ENCODE assay signal across 38 cellular contexts in genomic region chr4:28536124-28536523, GRCh38.
"Had no signal": no experiment of that assay in that cellular context is flagged by ENCODE, and none has a peak within 500 bp of the region (broad histone marks: within the 10 kb centered on the region; RNA-seq: fewer than 3 reads in every experiment).

No MANE protein-coding gene starts in this region.

- H3K9me3 Mint-ChIP-seq: activated CD4-positive, alpha-beta T cell treated with anti-CD3 and anti-CD28 coated beads, Interleukin-2, amount 10 ng/mL, durations not matched to agents 7 days and 5 days; activated naive CD4-positive, alpha-beta T cell treated with anti-CD3 and anti-CD28 coated beads, Interleukin-2, amount 10 ng/mL, durations not matched to agents 7 days and 5 days; activated naive CD8-positive, alpha-beta T cell treated with anti-CD3 and anti-CD28 coated beads, Interleukin-2, amount 10 ng/mL, durations not matched to agents 7 days and 5 days; activated naive CD8-positive, alpha-beta T cell treated with anti-CD3 and anti-CD28 coated beads, Interleukin-2, amount 50 U/mL, for 24 hours had no signal

- H3K9me3 ChIP-seq: ascending aorta had no signal

- H3K27me3 Mint-ChIP-seq: activated CD4-positive, alpha-beta memory T cell treated with anti-CD3 and anti-CD28 coated beads, Interleukin-2, amount 10 ng/mL, durations not matched to agents 7 days and 5 days; activated CD4-positive, alpha-beta T cell treated with anti-CD3 and anti-CD28 coated beads for 36 hours; activated CD4-positive, alpha-beta T cell treated with anti-CD3 and anti-CD28 coated beads, Interleukin-2, amount 10 ng/mL, durations not matched to agents 7 days and 5 days; activated CD8-positive, alpha-beta memory T cell treated with anti-CD3 and anti-CD28 coated beads, Interleukin-2, amount 10 ng/mL, durations not matched to agents 7 days and 5 days; activated naive CD4-positive, alpha-beta T cell treated with anti-CD3 and anti-CD28 coated beads, Interleukin-2, amount 10 ng/mL, durations not matched to agents 7 days and 5 days; activated naive CD4-positive, alpha-beta T cell treated with anti-CD3 and anti-CD28 coated beads, Interleukin-2, amount 50 U/mL, for 24 hours; activated naive CD8-positive, alpha-beta T cell; activated naive CD8-positive, alpha-beta T cell treated with anti-CD3 and anti-CD28 coated beads, Interleukin-2, amount 10 ng/mL, durations not matched to agents 7 days and 5 days; activated naive CD8-positive, alpha-beta T cell treated with anti-CD3 and anti-CD28 coated beads, Interleukin-2, amount 50 U/mL, for 24 hours; activated T-cell treated with anti-CD3 and anti-CD28 coated beads, Interleukin-2, amount 50 U/mL, for 24 hours; brain; central memory CD8-positive, alpha-beta T cell had no signal

- ATAC-seq: activated CD4-positive, alpha-beta T cell treated with anti-CD3 and anti-CD28 coated beads for 36 hours; activated CD4-positive, CD25-positive, alpha-beta regulatory T cell treated with anti-CD3 and anti-CD28 coated beads, Interleukin-2, amount 50 U/mL, for 24 hours; activated CD8-positive, alpha-beta memory T cell treated with anti-CD3 and anti-CD28 coated beads, Interleukin-2, amount 10 ng/mL, durations not matched to agents 7 days and 5 days; activated CD8-positive, alpha-beta T cell treated with anti-CD3 and anti-CD28 coated beads, Interleukin-2, amount 10 ng/mL, durations not matched to agents 7 days and 5 days; activated naive CD8-positive, alpha-beta T cell treated with anti-CD3 and anti-CD28 coated beads, Interleukin-2, amount 50 U/mL, for 24 hours; WTC11 had no signal

- DNase-seq: activated CD4-positive, alpha-beta memory T cell treated with anti-CD3 and anti-CD28 coated beads, Interleukin-2, amount 10 ng/mL, durations not matched to agents 7 days and 5 days; activated CD4-positive, alpha-beta T cell treated with anti-CD3 and anti-CD28 coated beads for 1 hour; activated CD4-positive, alpha-beta T cell treated with anti-CD3 and anti-CD28 coated beads for 36 hours; activated CD4-positive, alpha-beta T cell treated with anti-CD3 and anti-CD28 coated beads for 48 hours; activated CD4-positive, alpha-beta T cell treated with anti-CD3 and anti-CD28 coated beads, Interleukin-2, amount 10 ng/mL, durations not matched to agents 7 days and 5 days; activated CD4-positive, alpha-beta T cell treated with anti-CD3 and anti-CD28 coated beads, Interleukin-2, amount 50 U/mL, for 48 hours; activated CD4-positive, CD25-positive, alpha-beta regulatory T cell; activated CD8-positive, alpha-beta memory T cell treated with anti-CD3 and anti-CD28 coated beads for 24 hours; activated CD8-positive, alpha-beta memory T cell treated with anti-CD3 and anti-CD28 coated beads, Interleukin-2, amount 10 ng/mL, durations not matched to agents 7 days and 5 days; activated CD8-positive, alpha-beta memory T cell treated with anti-CD3 and anti-CD28 coated beads, Interleukin-2, amount 50 U/mL, for 48 hours; activated CD8-positive, alpha-beta T cell treated with anti-CD3 and anti-CD28 coated beads, Interleukin-2, amount 10 ng/mL, durations not matched to agents 7 days and 5 days; activated effector memory CD4-positive, alpha-beta T cell treated with Interleukin-2 at 50 U/mL for 16 hours; activated gamma-delta T cell; activated naive CD4-positive, alpha-beta T cell treated with anti-CD3 and anti-CD28 coated beads, Interleukin-2, amount 10 ng/mL, durations not matched to agents 7 days and 5 days; activated naive CD4-positive, alpha-beta T cell treated with Interleukin-2 at 50 U/mL for 16 hours; activated naive CD8-positive, alpha-beta T cell treated with anti-CD3 and anti-CD28 coated beads, Interleukin-2, amount 10 ng/mL, durations not matched to agents 7 days and 5 days; activated naive CD8-positive, alpha-beta T cell treated with anti-CD3 and anti-CD28 coated beads, Interleukin-2, amount 50 U/mL, for 24 hours; activated T-cell treated with anti-CD3 and anti-CD28 coated beads, Interleukin-2, amount 50 U/mL, for 24 hours; activated T-cell treated with anti-CD3 and anti-CD28 coated beads, Interleukin-2, amount 50 U/mL, for 48 hours; amygdala; anterior cingulate cortex; caudate nucleus; cerebellar nuclear complex; T-helper 1 cell; T-helper 2 cell; T-helper 9 cell; WERI-Rb-1 had no signal

- H3K36me3 Mint-ChIP-seq: activated CD8-positive, alpha-beta memory T cell treated with anti-CD3 and anti-CD28 coated beads, Interleukin-2, amount 10 ng/mL, durations not matched to agents 7 days and 5 days; activated naive CD4-positive, alpha-beta T cell treated with anti-CD3 and anti-CD28 coated beads, Interleukin-2, amount 10 ng/mL, durations not matched to agents 7 days and 5 days; activated naive CD4-positive, alpha-beta T cell treated with anti-CD3 and anti-CD28 coated beads, Interleukin-2, amount 50 U/mL, for 24 hours; activated naive CD8-positive, alpha-beta T cell; activated naive CD8-positive, alpha-beta T cell treated with anti-CD3 and anti-CD28 coated beads, Interleukin-2, amount 10 ng/mL, durations not matched to agents 7 days and 5 days; brain; WTC11 had no signal

- H3K27ac ChIP-seq: ascending aorta, cardiac muscle cell, WERI-Rb-1 had no signal

- H3K36me3 ChIP-seq: ascending aorta, cardiac muscle cell, WERI-Rb-1 had no signal

- H3K4me3 ChIP-seq: ascending aorta, cardiac muscle cell had no signal

- H3K4me3 Mint-ChIP-seq: activated CD4-positive, alpha-beta memory T cell treated with anti-CD3 and anti-CD28 coated beads, Interleukin-2, amount 10 ng/mL, durations not matched to agents 7 days and 5 days; activated CD4-positive, alpha-beta T cell treated with anti-CD3 and anti-CD28 coated beads for 36 hours; activated CD4-positive, alpha-beta T cell treated with anti-CD3 and anti-CD28 coated beads, Interleukin-2, amount 10 ng/mL, durations not matched to agents 7 days and 5 days; activated CD8-positive, alpha-beta memory T cell treated with anti-CD3 and anti-CD28 coated beads, Interleukin-2, amount 10 ng/mL, durations not matched to agents 7 days and 5 days; activated CD8-positive, alpha-beta T cell treated with anti-CD3 and anti-CD28 coated beads, Interleukin-2, amount 10 ng/mL, durations not matched to agents 7 days and 5 days; activated naive CD4-positive, alpha-beta T cell treated with anti-CD3 and anti-CD28 coated beads, Interleukin-2, amount 10 ng/mL, durations not matched to agents 7 days and 5 days; activated naive CD4-positive, alpha-beta T cell treated with anti-CD3 and anti-CD28 coated beads, Interleukin-2, amount 50 U/mL, for 24 hours; activated naive CD8-positive, alpha-beta T cell; activated naive CD8-positive, alpha-beta T cell treated with anti-CD3 and anti-CD28 coated beads, Interleukin-2, amount 10 ng/mL, durations not matched to agents 7 days and 5 days; activated naive CD8-positive, alpha-beta T cell treated with anti-CD3 and anti-CD28 coated beads, Interleukin-2, amount 50 U/mL, for 24 hours; activated T-cell treated with anti-CD3 and anti-CD28 coated beads, Interleukin-2, amount 50 U/mL, for 24 hours; brain; central memory CD8-positive, alpha-beta T cell; T-helper 1 cell treated with Interleukin-12 subunit alpha and Interleukin-12 subunit beta and Interleukin-4 antibody, amounts not matched to agents 30 μg/mL and 1 μg/mL, for 36 hours; T-helper 2 cell treated with Interferon-gamma antibody and Interleukin-4, amounts not matched to agents 5 μg/mL and 100 μg/mL, for 36 hours; WTC11 had no signal

- H3K4me1 ChIP-seq: ascending aorta had no signal

- H3K27me3 ChIP-seq: ascending aorta, cardiac muscle cell had no signal

- H3K27ac Mint-ChIP-seq: activated CD4-positive, alpha-beta memory T cell treated with anti-CD3 and anti-CD28 coated beads, Interleukin-2, amount 10 ng/mL, durations not matched to agents 7 days and 5 days; activated CD4-positive, alpha-beta T cell treated with anti-CD3 and anti-CD28 coated beads for 36 hours; activated CD4-positive, alpha-beta T cell treated with anti-CD3 and anti-CD28 coated beads, Interleukin-2, amount 10 ng/mL, durations not matched to agents 7 days and 5 days; activated CD8-positive, alpha-beta memory T cell treated with anti-CD3 and anti-CD28 coated beads, Interleukin-2, amount 10 ng/mL, durations not matched to agents 7 days and 5 days; activated CD8-positive, alpha-beta T cell treated with anti-CD3 and anti-CD28 coated beads, Interleukin-2, amount 10 ng/mL, durations not matched to agents 7 days and 5 days; activated naive CD4-positive, alpha-beta T cell treated with anti-CD3 and anti-CD28 coated beads, Interleukin-2, amount 10 ng/mL, durations not matched to agents 7 days and 5 days; activated naive CD4-positive, alpha-beta T cell treated with anti-CD3 and anti-CD28 coated beads, Interleukin-2, amount 50 U/mL, for 24 hours; activated naive CD8-positive, alpha-beta T cell; activated naive CD8-positive, alpha-beta T cell treated with anti-CD3 and anti-CD28 coated beads, Interleukin-2, amount 10 ng/mL, durations not matched to agents 7 days and 5 days; activated naive CD8-positive, alpha-beta T cell treated with anti-CD3 and anti-CD28 coated beads, Interleukin-2, amount 50 U/mL, for 24 hours; activated T-cell treated with anti-CD3 and anti-CD28 coated beads, Interleukin-2, amount 50 U/mL, for 24 hours; activated T-helper 2 cell treated with anti-CD3 and anti-CD28 coated beads, Interferon-gamma antibody, Interleukin-2, Interleukin-4, amounts not matched to agents 10 μg/mL and 5 μg/mL and 100 μg/mL, durations not matched to agents 14 hours and 24 hours and 36 hours; brain; T-helper 1 cell treated with Interleukin-12 subunit alpha and Interleukin-12 subunit beta and Interleukin-4 antibody, amounts not matched to agents 30 μg/mL and 1 μg/mL, for 36 hours; T-helper 2 cell treated with Interferon-gamma antibody and Interleukin-4, amounts not matched to agents 5 μg/mL and 100 μg/mL, for 36 hours; WTC11 had no signal

- H3K4me1 Mint-ChIP-seq: activated CD4-positive, alpha-beta memory T cell treated with anti-CD3 and anti-CD28 coated beads, Interleukin-2, amount 10 ng/mL, durations not matched to agents 7 days and 5 days; activated CD4-positive, alpha-beta T cell treated with anti-CD3 and anti-CD28 coated beads for 36 hours; activated CD4-positive, alpha-beta T cell treated with anti-CD3 and anti-CD28 coated beads, Interleukin-2, amount 10 ng/mL, durations not matched to agents 7 days and 5 days; activated CD8-positive, alpha-beta memory T cell treated with anti-CD3 and anti-CD28 coated beads, Interleukin-2, amount 10 ng/mL, durations not matched to agents 7 days and 5 days; activated naive CD4-positive, alpha-beta T cell treated with anti-CD3 and anti-CD28 coated beads, Interleukin-2, amount 10 ng/mL, durations not matched to agents 7 days and 5 days; activated naive CD4-positive, alpha-beta T cell treated with anti-CD3 and anti-CD28 coated beads, Interleukin-2, amount 50 U/mL, for 24 hours; activated naive CD8-positive, alpha-beta T cell treated with anti-CD3 and anti-CD28 coated beads, Interleukin-2, amount 10 ng/mL, durations not matched to agents 7 days and 5 days; activated naive CD8-positive, alpha-beta T cell treated with anti-CD3 and anti-CD28 coated beads, Interleukin-2, amount 50 U/mL, for 24 hours; brain; central memory CD8-positive, alpha-beta T cell; WTC11 had no signal
